ENCODE assay signal across 10 cellular contexts in the genomic region with DNA sequence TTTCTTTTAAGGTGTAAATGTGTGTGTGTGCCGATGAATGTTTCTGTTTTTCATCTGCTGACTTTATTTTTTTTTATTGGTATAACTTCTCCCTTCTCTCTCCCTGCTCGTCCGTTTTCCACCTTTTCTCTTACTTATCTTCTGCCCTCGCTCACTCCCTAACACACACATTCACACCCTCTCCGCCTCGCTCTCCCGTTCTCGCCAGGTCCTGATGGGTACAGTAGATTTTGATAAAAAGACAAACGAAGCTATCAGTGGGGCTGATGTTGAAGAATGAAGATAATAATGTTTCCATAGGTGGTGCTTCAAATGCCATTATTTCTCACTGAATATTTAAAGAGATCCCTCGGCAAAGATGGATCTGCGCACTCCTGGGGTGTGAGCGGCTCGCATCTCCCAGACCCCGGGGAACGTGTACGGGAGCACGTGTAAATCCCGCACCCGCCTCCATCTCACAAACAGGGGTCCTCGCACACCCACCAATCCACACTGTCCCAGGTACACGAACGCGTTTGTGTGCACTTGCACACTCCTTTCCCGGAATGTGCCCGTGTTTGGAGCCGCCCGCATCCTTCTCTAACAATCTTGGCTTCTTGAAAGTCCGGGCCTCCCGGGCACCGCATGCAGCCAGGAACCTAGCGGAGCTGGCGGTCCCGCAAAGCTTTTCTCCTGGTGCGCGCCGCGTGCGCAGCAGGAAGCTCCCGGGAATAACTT. TPM values are rescaled to one million over a fixed set of nuclear protein-coding genes. Genes with fewer than 3 reads are reported as not detected.
DNase-seq lines count a peak whose midpoint lies in the region; ATAC-seq and TF ChIP-seq lines count a peak whose summit lies in the region.
"Had no signal": no experiment of that assay in that cellular context is flagged by ENCODE, and none has a peak within 500 bp of the region (broad histone marks: within the 10 kb centered on the region; RNA-seq: fewer than 3 reads in every experiment).

No MANE protein-coding gene starts in this region.

- H3K9me3 ChIP-seq in prostate gland = no peaks in the 10 kb centered on the region
- no peaks in the 10 kb centered on the region for H3K9me3 ChIP-seq in OCI-LY7 (ENCODE audit: low read length)

- no TSS peak for BruUV-seq in OCI-LY7 (replicated peaks; lab: Mats Ljungman, UMichigan)

- in situ Hi-C loops in brain microvascular endothelial cell (cut with HindIII; ENCODE audit: low pct_ligation_motif_present, low sequenced_read_pairs) = no loop called here

- H3K4me1 ChIP-seq in prostate gland (replicated peaks) (peaks cover 4% of the 10 kb centered on the region), OCI-LY7 (ENCODE audit: insufficient read depth, low read length, poor library complexity, severe bottlenecking) (no peaks in the 10 kb centered on the region)

- H3K36me3 ChIP-seq in brain microvascular endothelial cell (replicated peaks) = no peaks in the 10 kb centered on the region
- no peaks in the 10 kb centered on the region for H3K36me3 ChIP-seq in prostate gland
- H3K36me3 ChIP-seq in OCI-LY7 (ENCODE audit: insufficient read depth, low read length) = no peaks in the 10 kb centered on the region

- H3K79me2 ChIP-seq in OCI-LY7 (ENCODE audit: insufficient read depth, low read depth, low read length) = no peaks in the 10 kb centered on the region

- TF ChIP-seq POLR2A in prostate gland (IDR thresholded peaks at IDR 0.05) = no peak

- WGBS in prostate gland = 10% methylated on average over 39 of the region's 39 CpGs

- H3K27ac Mint-ChIP-seq in activated naive CD4-positive, alpha-beta T cell treated with anti-CD3 and anti-CD28 coated beads, Interleukin-2, amount 10 ng/mL, durations not matched to agents 7 days and 5 days = peak overlapping the region; percentile 62
- H3K27ac Mint-ChIP-seq: CD4-positive, alpha-beta T cell had no signal

- peak overlapping the region; percentile 48 for H3K4me3 ChIP-seq in brain microvascular endothelial cell (ENCODE audit: low read depth, low read length)
- no peak overlapping the region for H3K4me3 ChIP-seq in prostate gland
- H3K4me3 ChIP-seq in OCI-LY7 (ENCODE audit: low read depth, low read length, poor library complexity, severe bottlenecking) = no peak overlapping the region

- H2AFZ ChIP-seq in OCI-LY7 (ENCODE audit: low read length) = no peak overlapping the region

- H3K4me1 Mint-ChIP-seq in activated naive CD4-positive, alpha-beta T cell treated with anti-CD3 and anti-CD28 coated beads, Interleukin-2, amount 10 ng/mL, durations not matched to agents 7 days and 5 days = peaks cover 5% of the 10 kb centered on the region

- H3K27me3 ChIP-seq in brain microvascular endothelial cell (replicated peaks) = peaks cover 65% of the 10 kb centered on the region
- H3K27me3 ChIP-seq in prostate gland (replicated peaks; ENCODE audit: insufficient read depth) = peaks cover 42% of the 10 kb centered on the region

- H4K20me1 ChIP-seq in OCI-LY7 (ENCODE audit: insufficient read depth, low read length) = no peaks in the 10 kb centered on the region

- no peaks in the 10 kb centered on the region for H3K9me2 ChIP-seq in OCI-LY7 (ENCODE audit: insufficient read depth, low read length)

- H3K9me3 Mint-ChIP-seq in activated naive CD4-positive, alpha-beta T cell treated with anti-CD3 and anti-CD28 coated beads, Interleukin-2, amount 10 ng/mL, durations not matched to agents 7 days and 5 days = peaks cover 3% of the 10 kb centered on the region
- H3K9me3 Mint-ChIP-seq: CD4-positive, alpha-beta T cell had no signal

- no peak overlapping the region for H3K4me3 Mint-ChIP-seq in activated naive CD4-positive, alpha-beta T cell treated with anti-CD3 and anti-CD28 coated beads, Interleukin-2, amount 10 ng/mL, durations not matched to agents 7 days and 5 days
- H3K4me3 Mint-ChIP-seq: CD4-positive, alpha-beta T cell had no signal

- peaks cover 4% of the 10 kb centered on the region for H3K36me3 Mint-ChIP-seq in activated naive CD4-positive, alpha-beta T cell treated with anti-CD3 and anti-CD28 coated beads, Interleukin-2, amount 10 ng/mL, durations not matched to agents 7 days and 5 days

- intact Hi-C loops in prostate gland (cut with DNase I) = no loop called here
- intact Hi-C loops in OCI-LY7 (cut with micrococcal nuclease; ENCODE audit: unreplicated experiment) = no loop called here

- H3K27ac ChIP-seq in brain microvascular endothelial cell (no peak overlapping the region), temporal lobe (ENCODE audit: low read depth, low read length) (peak overlapping the region; percentile 78), prostate gland (peak overlapping the region in 1 of 2 donors; percentile 38), OCI-LY7 (ENCODE audit: low read depth, low read length, poor library complexity, severe bottlenecking) (no peak overlapping the region)

- no peak overlapping the region for H3K4me2 ChIP-seq in OCI-LY7 (ENCODE audit: low read length)

- TF ChIP-seq CTCF in brain microvascular endothelial cell (IDR thresholded peaks at IDR 0.05; ENCODE audit: low read depth, low read length, missing control alignments) (no peak), prostate gland (IDR thresholded peaks at IDR 0.05) (no peak), OCI-LY7 (conservative IDR thresholded peaks at IDR 0.05; ENCODE audit: low read length) (no peak)

- no peak for DNase-seq in activated naive CD4-positive, alpha-beta T cell treated with anti-CD3 and anti-CD28 coated beads, Interleukin-2, amount 10 ng/mL, durations not matched to agents 7 days and 5 days
- no peak for DNase-seq in activated naive CD4-positive, alpha-beta T cell treated with Interleukin-2 at 50 U/mL for 16 hours
- DNase-seq in brain microvascular endothelial cell (no peak), left kidney (ENCODE audit: low read depth, low spot score) (peak; percentile 75), prostate gland (ENCODE audit: low spot score) (no peak), OCI-LY7 (ENCODE audit: low spot score) (no peak)
- DNase-seq: CD4-positive, alpha-beta T cell had no signal

- no peak for ATAC-seq in HG03095 (IDR thresholded peaks at IDR 0.05; ENCODE audit: unreplicated experiment)

- CTCF ChIA-PET in activated naive CD4-positive, alpha-beta T cell treated with anti-CD3 and anti-CD28 coated beads, Interleukin-2, amount 10 ng/mL, durations not matched to agents 7 days and 5 days (lab: Charles Lee) = interaction anchor here (1.0 kb wide), 1 partner anchor 9 kb away, joined by 6 read pairs; no protein-coding TSS in a partner anchor
- CTCF ChIA-PET in OCI-LY7 (lab: Charles Lee; ENCODE audit: unreplicated experiment) = no interaction called here

- POLR2A ChIA-PET in OCI-LY7 (lab: Charles Lee) = interaction anchor here (0.6 to 0.8 kb wide), 2 partner anchors 21 to 622 kb away, joined by 3 to 6 read pairs; no protein-coding TSS in a partner anchor

- peaks cover 94% of the 10 kb centered on the region for H3K27me3 Mint-ChIP-seq in activated naive CD4-positive, alpha-beta T cell treated with anti-CD3 and anti-CD28 coated beads, Interleukin-2, amount 10 ng/mL, durations not matched to agents 7 days and 5 days

RNA-seq across cellular contexts. Expression of a gene that starts 2.4 kb away (rescaled TPM):
- total RNA-seq in temporal lobe (8.6 TPM), prostate gland (1 to 10 TPM in 1 of 2 donors, under 1 TPM in 1; 0.14 to 4.8 TPM), OCI-LY7 (2022) (not detected in 2 replicates)
- total RNA-seq in OCI-LY7 (2014; rRNA removed; shearing (Covaris generic)) = not detected in 2 replicates
- total RNA-seq: CD4-positive, alpha-beta T cell; LHCN-M2 had no signal
